18 cellular contexts compared by ENCODE assay signal in genomic region chr17:57138956-57139576, GRCh38. TPM values are rescaled to one million over a fixed set of nuclear protein-coding genes. Genes with fewer than 3 reads are reported as not detected.
DNase-seq lines count a peak whose midpoint lies in the region; ATAC-seq and TF ChIP-seq lines count a peak whose summit lies in the region.
"Had no signal": no experiment of that assay in that cellular context is flagged by ENCODE, and none has a peak within 500 bp of the region (broad histone marks: within the 10 kb centered on the region; RNA-seq: fewer than 3 reads in every experiment).

No MANE protein-coding gene starts in this region.

- POLR2A ChIA-PET in A673 (lab: Charles Lee; ENCODE audit: low non-redundant PET) = no interaction called here

- TF ChIP-seq CTCF in A673 (conservative IDR thresholded peaks at IDR 0.05; ENCODE audit: low read depth, low read length) (no peak), fibroblast of villous mesenchyme (IDR thresholded peaks at IDR 0.05; ENCODE audit: insufficient read depth, low read depth, low read length) (no peak)

- intact Hi-C loops in A673 (cut with micrococcal nuclease; ENCODE audit: unreplicated experiment) = no loop called here

- ATAC-seq in GM19351 (IDR thresholded peaks at IDR 0.05; ENCODE audit: unreplicated experiment) = no peak
- ATAC-seq: gastroesophageal sphincter had no signal

- H3K36me3 ChIP-seq in A673 (ENCODE audit: insufficient read depth, low read length, poor library complexity, severe bottlenecking) = no peaks in the 10 kb centered on the region
- H3K36me3 ChIP-seq: gastroesophageal sphincter, left ventricle myocardium inferior had no signal

- no peak overlapping the region for H3K27ac ChIP-seq in A673 (ENCODE audit: low read depth, low read length, poor library complexity, severe bottlenecking)
- H3K27ac ChIP-seq: coronary artery, gastroesophageal sphincter, left ventricle myocardium inferior, SK-N-MC, testis had no signal

- peak; percentile 42 for DNase-seq in A673 (ENCODE audit: low spot score)
- DNase-seq in EH (ENCODE audit: low read depth) = peak; percentile 24
- peak; percentile 44 for DNase-seq in NCI-H226
- peak; percentile 21 for DNase-seq in fibroblast of villous mesenchyme (ENCODE audit: low read depth)
- DNase-seq in NCI-H1092 (lab: John Stamatoyannopoulos, UW) = no peak
- no peak for DNase-seq in activated CD8-positive, alpha-beta memory T cell treated with anti-CD3 and anti-CD28 coated beads, Interleukin-2, amount 50 U/mL, for 4 hours
- DNase-seq: activated naive CD4-positive, alpha-beta T cell treated with anti-CD3 and anti-CD28 coated beads, Interleukin-2, amount 10 ng/mL, durations not matched to agents 7 days and 5 days; Calu3; GOT3; left ventricle myocardium inferior; NCI-H1694 treated with DMSO at 0.1 percent for 48 hours; NCI-H446 treated with DMSO at 0.1 percent for 48 hours; T1000; testis had no signal

- CTCF ChIA-PET in A673 (lab: Charles Lee) = no interaction called here

- no peaks in the 10 kb centered on the region for H3K27me3 ChIP-seq in A673 (replicated peaks; ENCODE audit: insufficient read depth, low read depth, low read length, poor library complexity)
- H3K27me3 ChIP-seq: gastroesophageal sphincter, testis had no signal

- peaks cover 7% of the 10 kb centered on the region for H3K4me1 ChIP-seq in A673 (ENCODE audit: insufficient read depth, low read length, poor library complexity, severe bottlenecking)
- H3K4me1 ChIP-seq: gastroesophageal sphincter, left ventricle myocardium inferior had no signal

- no TSS peak for BruUV-seq in A673 (replicated peaks; lab: Mats Ljungman, UMichigan)

- no peaks in the 10 kb centered on the region for H3K9me3 ChIP-seq in A673 (ENCODE audit: low read depth, low read length, poor library complexity, severe bottlenecking)
- H3K9me3 ChIP-seq: gastroesophageal sphincter, left ventricle myocardium inferior, testis had no signal

- H3K4me3 ChIP-seq in A673 (ENCODE audit: low read depth, low read length, poor library complexity, severe bottlenecking) = no peak overlapping the region
- no peak overlapping the region for H3K4me3 ChIP-seq in fibroblast of villous mesenchyme (ENCODE audit: low read depth, low read length)
- H3K4me3 ChIP-seq: coronary artery, gastroesophageal sphincter, left ventricle myocardium inferior, SK-N-MC, testis had no signal

RNA-seq across cellular contexts. Expression of gene AKAP1, which starts 54.0 kb away (rescaled TPM):
- total RNA-seq in A673 (2021) (38.8 and 43.4 TPM in 2 replicates), fibroblast of villous mesenchyme (15.1 and 18.1 TPM in 2 replicates)

Comparison
In these comparisons a context has a peak if more than half of its experiments do, and no peak if none do; other contexts are left out.
1. DNase-seq: peak in A673 (single experiment), EH (single experiment), NCI-H226 (single experiment) and fibroblast of villous mesenchyme (single experiment); none in NCI-H1092 (single experiment) and activated CD8-positive, alpha-beta memory T cell treated with anti-CD3 and anti-CD28 coated beads, Interleukin-2, amount 50 U/mL, for 4 hours (single experiment).